In genomic region chr6:131199568-131200272, GRCh38 we compare ENCODE assay signal across 8 cellular contexts.
DNase-seq lines count a peak whose midpoint lies in the region; ATAC-seq and TF ChIP-seq lines count a peak whose summit lies in the region.

No MANE protein-coding gene starts in this region.

- DNase-seq in AG09319 (ENCODE audit: extremely low read depth, low read depth) (peak; percentile 12), NCI-H748 treated with DMSO at 0.1 percent for 48 hours (lab: John Stamatoyannopoulos, UW) (peak; percentile 10), erythroblast (lab: John Stamatoyannopoulos, UW) (peak; percentile 25 to 39), non-pigmented ciliary epithelial cell (ENCODE audit: low read depth) (peak; percentile 47), cortex of kidney (lab: John Stamatoyannopoulos, UW) (no peak)
- peak; percentile 48 to 52 for DNase-seq in activated CD8-positive, alpha-beta memory T cell treated with anti-CD3 and anti-CD28 coated beads for 4 hours (ENCODE audit: low read depth in 2 of 2)

- peak; percentile 100 for ATAC-seq in GM18520 (IDR thresholded peaks at IDR 0.05; ENCODE audit: unreplicated experiment)
- ATAC-seq in HG03039 (IDR thresholded peaks at IDR 0.05; ENCODE audit: unreplicated experiment): peak; percentile 100

- peak; percentile 56 for TF ChIP-seq CTCF in AG09319 (IDR thresholded peaks at IDR 0.05; ENCODE audit: low read depth, low read length)

- TF ChIP-seq POLR2A in erythroblast (IDR thresholded peaks at IDR 0.05; ENCODE audit: low read length): no peak
